In the genomic region with DNA sequence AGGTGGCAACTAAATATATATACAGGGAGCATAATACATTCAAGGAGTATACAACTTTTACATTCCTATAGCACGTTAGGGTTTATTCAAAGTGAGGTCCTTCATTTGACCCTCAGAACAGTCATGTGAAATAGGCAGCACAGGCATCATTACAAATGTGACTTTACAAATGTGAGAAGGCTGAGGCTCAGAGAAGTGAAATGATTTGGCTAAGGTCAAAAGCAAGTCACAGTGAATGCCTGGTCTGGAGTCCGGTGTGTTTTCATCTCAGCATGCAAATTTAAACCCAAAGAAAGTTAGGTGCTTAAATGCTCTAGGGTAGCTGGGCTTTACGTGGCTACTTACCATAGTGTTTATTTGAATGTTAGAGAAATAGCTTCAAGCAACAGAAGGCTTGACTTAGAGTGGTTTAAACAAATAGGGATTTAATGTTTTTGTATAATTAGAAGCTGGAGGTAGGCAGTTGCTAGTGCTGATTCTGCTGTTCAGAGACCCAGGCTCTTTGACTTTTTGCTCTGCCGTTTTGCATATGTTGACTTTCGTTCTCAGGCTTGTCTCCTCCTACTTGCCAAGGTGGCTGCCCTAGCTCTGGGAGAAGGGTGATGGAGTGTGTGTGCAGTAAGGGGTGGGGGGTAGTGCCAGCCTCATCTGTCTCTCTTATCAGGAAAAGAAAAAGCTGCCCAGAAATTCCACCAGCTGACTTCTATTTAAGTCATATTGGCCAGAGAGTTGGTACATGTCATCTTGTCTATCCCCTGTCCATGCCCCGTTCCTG, we compare ENCODE assay signal across 1 cellular context.
TF ChIP-seq lines count a peak whose summit lies in the region.

No MANE protein-coding gene starts in this region.

TF ChIP-seq in SK-N-SH, 30 proteins besides CTCF, POLR2A, EP300 and RAD21 (continued from another document):
- TF ChIP-seq REST (IDR thresholded peaks at IDR 0.05; ENCODE audit: low read depth, low read length), result no peak
